8 cellular contexts compared by ENCODE assay signal in the genomic region with DNA sequence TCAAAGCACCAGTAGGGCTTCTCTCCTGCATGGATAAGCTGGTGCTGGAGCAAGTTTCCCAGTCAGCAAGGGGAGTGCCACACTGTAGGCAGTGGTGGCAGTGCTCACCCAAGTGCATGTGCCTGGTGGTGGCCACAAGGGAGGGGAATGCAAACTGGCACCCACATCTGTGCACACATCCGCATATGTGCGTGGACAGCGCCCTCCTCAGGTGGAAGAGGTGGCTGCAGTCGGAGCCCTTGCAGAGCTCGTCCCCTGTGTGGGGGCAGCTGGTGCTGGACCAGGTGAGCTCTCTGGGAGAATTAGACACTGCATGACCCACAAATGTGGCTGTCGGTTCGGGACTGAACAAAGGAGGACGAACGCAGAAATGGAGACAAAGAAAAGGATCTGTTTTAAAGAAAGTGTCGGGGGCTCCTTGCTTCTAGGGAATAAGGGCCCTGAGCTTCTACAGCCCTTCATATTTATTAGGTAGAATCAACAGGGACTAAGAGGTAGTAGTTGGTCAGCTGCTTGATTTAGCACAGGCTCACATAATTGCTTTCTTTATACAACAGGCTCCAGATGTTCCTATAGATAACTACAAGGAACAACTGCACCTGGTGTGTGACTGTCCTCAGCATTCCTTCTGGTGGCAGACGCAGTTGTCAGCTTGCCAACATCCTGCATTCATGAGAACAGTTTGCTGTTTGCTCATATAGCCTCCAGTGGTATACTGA. TPM values are rescaled to one million over a fixed set of nuclear protein-coding genes. Genes with fewer than 3 reads are reported as not detected.
DNase-seq lines count a peak whose midpoint lies in the region; ATAC-seq and TF ChIP-seq lines count a peak whose summit lies in the region.

No MANE protein-coding gene starts in this region.

- POLR2A ChIA-PET in RWPE1 (lab: Yijun Ruan, JAX; ENCODE audit: low non-redundant PET) = no interaction called here

- H3K79me2 ChIP-seq in osteoblast (ENCODE audit: insufficient read depth, low read length) = no peaks in the 10 kb centered on the region

- CTCF ChIA-PET in RWPE1 (lab: Yijun Ruan, JAX) = interaction anchor here (0.6 to 1.1 kb wide), 5 partner anchors 13 to 81 kb away, joined by 3 to 4 read pairs (median 3); a partner anchor contains a TSS

- ATAC-seq in HG02571 (IDR thresholded peaks at IDR 0.05; ENCODE audit: unreplicated experiment) = no peak

- H3K27me3 ChIP-seq in GM06990 (replicated peaks; ENCODE audit: control insufficient read depth, insufficient read depth, low read length) (no peaks in the 10 kb centered on the region), osteoblast (ENCODE audit: insufficient read depth, low read length) (no peaks in the 10 kb centered on the region)

- H3K27ac ChIP-seq in osteoblast (ENCODE audit: low read depth, low read length) (no peak overlapping the region), RWPE1 (no peak overlapping the region)

- no peak overlapping the region for H3K4me2 ChIP-seq in osteoblast (ENCODE audit: insufficient read depth, low read length)

- H3K9me3 ChIP-seq in osteoblast (ENCODE audit: low read depth, low read length) = no peaks in the 10 kb centered on the region

- H3K4me1 ChIP-seq in osteoblast (ENCODE audit: insufficient read depth, low read length) = peaks cover 7% of the 10 kb centered on the region

- no peaks in the 10 kb centered on the region for H3K36me3 ChIP-seq in GM06990 (ENCODE audit: control insufficient read depth, insufficient read depth, low read length)
- H3K36me3 ChIP-seq in osteoblast (ENCODE audit: insufficient read depth, low read length) = no peaks in the 10 kb centered on the region

- H3K4me3 ChIP-seq in GM06990 (replicated peaks; ENCODE audit: low read depth, low read length) (no peak overlapping the region), osteoblast (ENCODE audit: insufficient read depth, low read length) (no peak overlapping the region)

- peak; percentile 58 for DNase-seq in GM06990 (ENCODE audit: extremely low read depth, insufficient read length)
- peak; percentile 93 for DNase-seq in NCI-H146 (lab: John Stamatoyannopoulos, UW)
- DNase-seq in activated CD4-positive, alpha-beta T cell treated with anti-CD3 and anti-CD28 coated beads for 48 hours = peak; percentile 94
- peak; percentile 49 for DNase-seq in effector CD8-positive, alpha-beta T cell (lab: John Stamatoyannopoulos, UW)
- DNase-seq in osteoblast (ENCODE audit: insufficient read length, low spot score, missing footprints) = peak; percentile 65
- no peak for DNase-seq in RKO (ENCODE audit: low spot score)
- no peak for DNase-seq in RWPE1 (ENCODE audit: low spot score)

- no peak overlapping the region for H2AFZ ChIP-seq in osteoblast (ENCODE audit: low read length)

- TF ChIP-seq CTCF in GM06990 (IDR thresholded peaks at IDR 0.05; ENCODE audit: insufficient read depth, low read length, poor library complexity, severe bottlenecking) (peak; percentile 72), osteoblast (IDR thresholded peaks at IDR 0.05; ENCODE audit: extremely low read depth, low read depth, low read length) (peak; percentile 62), RWPE1 (conservative IDR thresholded peaks at IDR 0.05; ENCODE audit: low read depth) (no peak; the same call in 1 of the 2 replicates)

- no peaks in the 10 kb centered on the region for H4K20me1 ChIP-seq in osteoblast (ENCODE audit: insufficient read depth, low read length)

RNA-seq across cellular contexts. Expression of a gene that starts 5.3 kb away (rescaled TPM):
- 7.1 and 8.3 TPM in 2 replicates for total RNA-seq in osteoblast

RNA-seq across cellular contexts. Expression of a gene that starts 30.0 kb away (rescaled TPM):
- total RNA-seq in osteoblast = 13.4 and 13.6 TPM in 2 replicates

RNA-seq across cellular contexts. Expression of a gene that starts 35.2 kb away (rescaled TPM):
- total RNA-seq in osteoblast = 6.8 and 8.0 TPM in 2 replicates

RNA-seq across cellular contexts. Expression of a gene that starts 42.7 kb away (rescaled TPM):
- total RNA-seq in osteoblast = 24.5 and 30.8 TPM in 2 replicates

RNA-seq across cellular contexts. Expression of a gene that starts 44.0 kb away (rescaled TPM):
- 10.9 and 12.3 TPM in 2 replicates for total RNA-seq in osteoblast

Comparison
In these comparisons a context has a peak if more than half of its experiments do, and no peak if none do; other contexts are left out.
1. DNase-seq: peak in GM06990 (single experiment), NCI-H146 (single experiment), activated CD4-positive, alpha-beta T cell treated with anti-CD3 and anti-CD28 coated beads for 48 hours (single experiment), effector CD8-positive, alpha-beta T cell (single experiment) and osteoblast (single experiment); none in RKO (single experiment) and RWPE1 (single experiment).